ENCODE assay signal across 23 cellular contexts in genomic region chr5:125298711-125299379, GRCh38.
DNase-seq lines count a peak whose midpoint lies in the region; ATAC-seq, FAIRE-seq and TF ChIP-seq lines count a peak whose summit lies in the region.
"Had no signal": no experiment of that assay in that cellular context is flagged by ENCODE, and none has a peak within 500 bp of the region (broad histone marks: within the 10 kb centered on the region; RNA-seq: fewer than 3 reads in every experiment).

No MANE protein-coding gene starts in this region.

- H3K14ac ChIP-seq in H1 (ENCODE audit: insufficient read length): no peak overlapping the region
- H3K14ac ChIP-seq in neuronal stem cell (ENCODE audit: low read length): no peak overlapping the region

- no peak overlapping the region for H2BK20ac ChIP-seq in H1 (ENCODE audit: low read length)

- H2BK120ac ChIP-seq in H1 (replicated peaks; ENCODE audit: low read depth, low read length): no peak overlapping the region
- H2BK120ac ChIP-seq in neuronal stem cell (ENCODE audit: low read depth, low read length): no peak overlapping the region

- no peaks in the 10 kb centered on the region for H3K9me3 ChIP-seq in HAP-1
- no peaks in the 10 kb centered on the region for H3K9me3 ChIP-seq in MG63
- H3K9me3 ChIP-seq in H1 (ENCODE audit: insufficient read depth in 2 of 2, low read depth in 1 of 2, low read length in 1 of 2): no peaks in the 10 kb centered on the region
- no peaks in the 10 kb centered on the region for H3K9me3 ChIP-seq in neuronal stem cell (replicated peaks in 1 of 2; ENCODE audit: control insufficient read depth in 2 of 2, insufficient read depth in 1 of 2, low read depth in 1 of 2, low read length in 2 of 2)
- H3K9me3 ChIP-seq: Peyer's patch, tibial artery had no signal

- ATAC-seq in GM18858 (IDR thresholded peaks at IDR 0.05; ENCODE audit: unreplicated experiment): no peak
- ATAC-seq: activated naive CD4-positive, alpha-beta T cell treated with anti-CD3 and anti-CD28 coated beads, Interleukin-2, amount 50 U/mL, for 72 hours; CD8-positive, alpha-beta T cell; naive thymus-derived CD8-positive, alpha-beta T cell had no signal

- DNase-seq in HAP-1 (ENCODE audit: low spot score in 2 of 2) (peak; percentile 37 to 70), MG63 (peak; percentile 28), H1 (ENCODE audit: low read depth in 1 of 2, low spot score in 2 of 2) (no peak), neuronal stem cell (ENCODE audit: low spot score) (no peak), SW480 (ENCODE audit: low spot score) (no peak), H54 (ENCODE audit: insufficient read length, low spot score) (no peak), NCI-H1694 (lab: John Stamatoyannopoulos, UW) (no peak)
- DNase-seq: CD8-positive, alpha-beta T cell; DMS153; GDM1; HFFc6; KG1; kidney glomerular epithelial cell; naive thymus-derived CD8-positive, alpha-beta T cell; NCI-H1048; NCI-H2029 treated with DMSO at 0.1 percent for 48 hours; Peyer's patch; posterior cingulate gyrus; stimulated activated naive CD4-positive, alpha-beta T cell treated with Interleukin-2 at 50 U/mL for 16 hours; tibial artery had no signal

- H4K91ac ChIP-seq in H1 (replicated peaks; ENCODE audit: insufficient read length, low read length) (no peak overlapping the region), neuronal stem cell (ENCODE audit: low read depth, low read length, poor library complexity) (no peak overlapping the region)

- H2BK12ac ChIP-seq in H1 (ENCODE audit: low read depth, low read length): peak overlapping the region; percentile 50; the same call in 1 of the 2 replicates
- H2BK12ac ChIP-seq in neuronal stem cell (ENCODE audit: low read length): no peak overlapping the region

- H2BK5ac ChIP-seq in H1 (ENCODE audit: low read depth, low read length): no peak overlapping the region
- H2BK5ac ChIP-seq in neuronal stem cell (ENCODE audit: low read length): no peak overlapping the region

- H3K4me1 ChIP-seq in HAP-1 (peaks cover 45% of the 10 kb centered on the region), H1 (replicated peaks in 1 of 4; ENCODE audit: control insufficient read depth in 3 of 4, insufficient read depth in 4 of 4, low read length in 3 of 4) (peaks cover 0 to 4% (median 3%) of the 10 kb centered on the region in 4 experiments; a peak in 3 of 7 replicates), neuronal stem cell (ENCODE audit: control insufficient read depth in 2 of 2, insufficient read depth in 1 of 2, low read depth in 1 of 2, low read length in 2 of 2) (peaks cover 4 to 21% of the 10 kb centered on the region in 2 donors)
- H3K4me1 ChIP-seq: tibial artery had no signal

- H4K20me1 ChIP-seq in H1 (replicated peaks in 1 of 2; ENCODE audit: control insufficient read depth in 1 of 2, insufficient read depth in 2 of 2, low read length in 2 of 2): no peaks in the 10 kb centered on the region

- TF ChIP-seq EP300 in H1 (IDR thresholded peaks at IDR 0.05; ENCODE audit: borderline replicate concordance in 1 of 2, low read depth in 2 of 2, low read length in 2 of 2): no peak

- TF ChIP-seq RAD21 in H1 (IDR thresholded peaks at IDR 0.05 in 1 of 2, conservative IDR thresholded peaks at IDR 0.05 in 1 of 2; ENCODE audit: low read depth in 2 of 2, low read length in 2 of 2): no peak

- 38% methylated on average over 1 of the region's 1 CpG; no CpG with 5 or more reads in 1 of the 2 experiments for WGBS in H1 (ENCODE audit: extremely low coverage in 1 of 2, insufficient coverage in 1 of 2, insufficient read length in 1 of 2, insufficient replicate concordance in 2 of 2, low coverage in 1 of 2, low lambda C conversion rate in 2 of 2, missing lambda C conversion rate in 1 of 2), 2 experiments
- no CpG with 5 or more reads among the region's 1 CpG for WGBS in neuronal stem cell (ENCODE audit: extremely low coverage in 2 of 2, insufficient read length in 2 of 2, insufficient replicate concordance in 1 of 2), 2 donors

- H3K36me3 ChIP-seq in HAP-1 (replicated peaks): no peaks in the 10 kb centered on the region
- no peaks in the 10 kb centered on the region for H3K36me3 ChIP-seq in MG63
- H3K36me3 ChIP-seq in H1 (ENCODE audit: control insufficient read depth in 2 of 4, insufficient read depth in 4 of 4, low read length in 3 of 4): no peaks in the 10 kb centered on the region
- no peaks in the 10 kb centered on the region for H3K36me3 ChIP-seq in neuronal stem cell (replicated peaks in 1 of 2; ENCODE audit: control insufficient read depth in 2 of 2, insufficient read depth in 2 of 2, low read length in 2 of 2)
- H3K36me3 ChIP-seq: Peyer's patch, tibial artery had no signal

- no peak overlapping the region for H2AK5ac ChIP-seq in H1 (ENCODE audit: low read depth, low read length)
- no peak overlapping the region for H2AK5ac ChIP-seq in neuronal stem cell (ENCODE audit: low read depth, low read length)

- H4K8ac ChIP-seq in H1 (ENCODE audit: extremely low read depth, insufficient read depth, low read length) (no peak overlapping the region), neuronal stem cell (ENCODE audit: low read depth, low read length) (no peak overlapping the region)

- H3K27ac ChIP-seq in H1 (ENCODE audit: low read depth, low read length): no peak overlapping the region
- H3K27ac ChIP-seq in neuronal stem cell (replicated peaks; ENCODE audit: low read length): no peak overlapping the region
- H3K27ac ChIP-seq: coronary artery, Peyer's patch, tibial artery had no signal

- H4K5ac ChIP-seq in H1 (ENCODE audit: insufficient read length, low read depth, low read length): no peak overlapping the region

- no peak overlapping the region for H3K4me2 ChIP-seq in H1 (ENCODE audit: insufficient read depth in 1 of 2, low read depth in 2 of 2, low read length in 2 of 2)
- no peak overlapping the region for H3K4me2 ChIP-seq in neuronal stem cell (ENCODE audit: insufficient read depth, low read length, poor library complexity, severe bottlenecking)

- TF ChIP-seq CTCF in H1 (IDR thresholded peaks at IDR 0.05; ENCODE audit: control extremely low read depth in 1 of 3, insufficient read depth in 1 of 3, low read depth in 1 of 3, low read length in 3 of 3): no peak

- FAIRE-seq in H1 (lab: Jason Lieb, UNC): no peak
- no peak for FAIRE-seq in H54 (lab: Jason Lieb, UNC)

- CTCF ChIA-PET in H1 (lab: Charles Lee; ENCODE audit: partially characterized antibody): interaction anchor here (0.5 kb wide), 1 partner anchor 552 kb away, joined by 3 read pairs; the partner anchor contains the start of gene ZNF608

- H3K23me2 ChIP-seq in H1 (ENCODE audit: low read depth, low read length): no peaks in the 10 kb centered on the region

- H3K9ac ChIP-seq in H1 (replicated peaks in 1 of 4; ENCODE audit: extremely low read depth in 1 of 4, low read depth in 3 of 4, low read length in 3 of 4) (no peak overlapping the region), neuronal stem cell (ENCODE audit: low read depth, low read length, poor library complexity) (no peak overlapping the region)

- no peaks in the 10 kb centered on the region for H3K79me2 ChIP-seq in H1 (ENCODE audit: control insufficient read depth in 1 of 2, insufficient read depth in 2 of 2, low read length in 2 of 2)

- H3K27me3 ChIP-seq in HAP-1 (ENCODE audit: low read depth): no peaks in the 10 kb centered on the region
- no peaks in the 10 kb centered on the region for H3K27me3 ChIP-seq in MG63
- no peaks in the 10 kb centered on the region for H3K27me3 ChIP-seq in H1 (replicated peaks in 1 of 4; ENCODE audit: control insufficient read depth in 3 of 4, extremely low read depth in 1 of 4, insufficient read depth in 3 of 4, low read length in 3 of 4)
- no peaks in the 10 kb centered on the region for H3K27me3 ChIP-seq in neuronal stem cell (ENCODE audit: control insufficient read depth in 3 of 3, insufficient read depth in 3 of 3, low read depth in 1 of 3, low read length in 3 of 3)
- H3K27me3 ChIP-seq: Peyer's patch, tibial artery had no signal

- H3K23ac ChIP-seq in H1 (ENCODE audit: insufficient read length) (no peak overlapping the region), neuronal stem cell (ENCODE audit: low read depth, low read length, poor library complexity) (no peak overlapping the region)

- no peak overlapping the region for H2AFZ ChIP-seq in H1 (ENCODE audit: low read length)
- H2AFZ ChIP-seq in neuronal stem cell (ENCODE audit: low read length): peak overlapping the region; percentile 13

- no peak overlapping the region for H3K4ac ChIP-seq in H1 (replicated peaks; ENCODE audit: insufficient read length, low read depth, low read length)
- no peak overlapping the region for H3K4ac ChIP-seq in neuronal stem cell (ENCODE audit: low read length)

- no peak overlapping the region for H3K56ac ChIP-seq in H1 (replicated peaks; ENCODE audit: insufficient read length, low read depth, low read length)

- POLR2A ChIA-PET in H1 (lab: Charles Lee; ENCODE audit: partially characterized antibody): no interaction called here

- TF ChIP-seq POLR2A in H1 (IDR thresholded peaks at IDR 0.05; ENCODE audit: control extremely low read depth in 1 of 2, low read depth in 2 of 2, low read length in 2 of 2) (no peak), H54 (IDR thresholded peaks at IDR 0.05; ENCODE audit: low read depth, low read length) (no peak)

- in situ Hi-C loops in HAP-1 (cut with MboI; ENCODE audit: low sequenced_read_pairs): no loop called here

- H3K18ac ChIP-seq in H1 (ENCODE audit: extremely low read depth, low read length): no peak overlapping the region; the same call in 1 of the 2 replicates
- H3K18ac ChIP-seq in neuronal stem cell (ENCODE audit: low read length): no peak overlapping the region

- H3K4me3 ChIP-seq in HAP-1 (no peak overlapping the region), MG63 (no peak overlapping the region), H1 (ENCODE audit: extremely low read depth in 1 of 4, insufficient read depth in 2 of 4, low read depth in 3 of 4, low read length in 4 of 4) (no peak overlapping the region), neuronal stem cell (ENCODE audit: low read length in 2 of 2) (no peak overlapping the region)
- H3K4me3 ChIP-seq: coronary artery, Peyer's patch, tibial artery had no signal

- H2BK15ac ChIP-seq in H1 (ENCODE audit: low read length) (no peak overlapping the region), neuronal stem cell (ENCODE audit: low read length) (no peak overlapping the region)

- H3K79me1 ChIP-seq in H1 (ENCODE audit: low read depth, low read length): no peaks in the 10 kb centered on the region
- no peaks in the 10 kb centered on the region for H3K79me1 ChIP-seq in neuronal stem cell (ENCODE audit: low read depth, low read length)

TF ChIP-seq in H1, 55 proteins besides CTCF, POLR2A, EP300 and RAD21 (continues in another document):
- no peak for TF ChIP-seq NANOG (IDR thresholded peaks at IDR 0.05; ENCODE audit: insufficient read depth, low read depth, low read length, poor library complexity, severe bottlenecking)
- no peak for TF ChIP-seq POLR2AphosphoS5 (IDR thresholded peaks at IDR 0.05; ENCODE audit: low read depth, low read length)
- TF ChIP-seq BACH1 (IDR thresholded peaks at IDR 0.05; ENCODE audit: low read length): no peak
- no peak for TF ChIP-seq GABPA (IDR thresholded peaks at IDR 0.05; ENCODE audit: borderline replicate concordance, insufficient read depth, low read length)
- TF ChIP-seq CBX8 (IDR thresholded peaks at IDR 0.05; ENCODE audit: borderline replicate concordance, low read depth, low read length): no peak

Comparison
In these comparisons a context has a peak if more than half of its experiments do, and no peak if none do; other contexts are left out.
1. DNase-seq: peak in HAP-1 (2 of 2) and MG63 (single experiment); none in H1 (0 of 2), neuronal stem cell (single experiment), SW480 (single experiment), H54 (single experiment) and NCI-H1694 (single experiment).